11 cellular contexts compared by ENCODE assay signal in genomic region chr15:25859838-25860645, GRCh38. TPM values are rescaled to one million over a fixed set of nuclear protein-coding genes. Genes with fewer than 3 reads are reported as not detected.
DNase-seq lines count a peak whose midpoint lies in the region; FAIRE-seq and TF ChIP-seq lines count a peak whose summit lies in the region.
"Had no signal": no experiment of that assay in that cellular context is flagged by ENCODE, and none has a peak within 500 bp of the region (broad histone marks: within the 10 kb centered on the region; RNA-seq: fewer than 3 reads in every experiment).

No MANE protein-coding gene starts in this region.

- H4K12ac ChIP-seq in trophoblast cell (ENCODE audit: low read depth, low read length): no peak overlapping the region

- no peaks in the 10 kb centered on the region for H3K27me3 Mint-ChIP-seq in activated CD4-positive, alpha-beta T cell treated with anti-CD3 and anti-CD28 coated beads, Interleukin-2, amount 10 ng/mL, durations not matched to agents 7 days and 5 days

- H2AFZ ChIP-seq in trophoblast cell (ENCODE audit: insufficient read depth, low read length, poor library complexity): no peak overlapping the region
- H2AFZ ChIP-seq: hepatocyte had no signal

- no peaks in the 10 kb centered on the region for H3K79me1 ChIP-seq in trophoblast cell (ENCODE audit: low read length)

- peaks cover 25% of the 10 kb centered on the region for H3K4me1 ChIP-seq in effector memory CD4-positive, alpha-beta T cell (ENCODE audit: control insufficient read depth, insufficient read depth, low read length, poor library complexity, severe bottlenecking)
- H3K4me1 ChIP-seq in trophoblast cell (ENCODE audit: control insufficient read depth in 1 of 2, insufficient read depth in 2 of 2, low read length in 2 of 2): peaks cover 0 to 9% of the 10 kb centered on the region in 2 experiments

- no peak for FAIRE-seq in D721Med (lab: Jason Lieb, UNC)
- FAIRE-seq: G401.6 had no signal

- no peak overlapping the region for H2AK5ac ChIP-seq in trophoblast cell (ENCODE audit: low read length)

- no peak overlapping the region for H3K4ac ChIP-seq in trophoblast cell (ENCODE audit: low read depth, low read length)

- H3K79me2 ChIP-seq in trophoblast cell (ENCODE audit: control insufficient read depth, insufficient read depth, low read length, poor library complexity): no peaks in the 10 kb centered on the region
- H3K79me2 ChIP-seq: hepatocyte had no signal

- DNase-seq in activated CD4-positive, alpha-beta T cell treated with anti-CD3 and anti-CD28 coated beads, Interleukin-2, amount 10 ng/mL, durations not matched to agents 7 days and 5 days: peak; percentile 55
- peak in 1 of 3 donors; percentile 21 for DNase-seq in effector memory CD4-positive, alpha-beta T cell
- DNase-seq in trophoblast cell: no peak
- no peak for DNase-seq in CD1c-positive myeloid dendritic cell (ENCODE audit: extremely low spot score)
- DNase-seq in DMS153 treated with DMSO at 0.1 percent for 48 hours (lab: John Stamatoyannopoulos, UW; ENCODE audit: unreplicated experiment): no peak
- DNase-seq in NCI-H2107 treated with DMSO at 0.1 percent for 48 hours (lab: John Stamatoyannopoulos, UW; ENCODE audit: unreplicated experiment): no peak
- no peak for DNase-seq in D721Med (ENCODE audit: insufficient read length, low spot score)

- H3K9ac ChIP-seq in trophoblast cell (ENCODE audit: low read length): no peak overlapping the region

- no peak overlapping the region for H2BK120ac ChIP-seq in trophoblast cell (ENCODE audit: insufficient read depth, low read length, poor library complexity)

- no CpG with 5 or more reads among the region's 15 CpGs for WGBS in trophoblast cell (ENCODE audit: extremely low coverage, insufficient coverage, insufficient read length)

- peak overlapping the region; percentile 74 for H3K27ac ChIP-seq in C4-2B
- H3K27ac ChIP-seq in effector memory CD4-positive, alpha-beta T cell (ENCODE audit: insufficient read depth, low read length, poor library complexity, severe bottlenecking): peak overlapping the region; percentile 88
- no peak overlapping the region for H3K27ac ChIP-seq in trophoblast cell (ENCODE audit: low read depth, low read length)
- H3K27ac ChIP-seq: hepatocyte had no signal

- H2BK12ac ChIP-seq in trophoblast cell (ENCODE audit: low read length): no peak overlapping the region

- no peak overlapping the region for H3K18ac ChIP-seq in trophoblast cell (ENCODE audit: low read length)

- no peaks in the 10 kb centered on the region for H3K9me3 ChIP-seq in effector memory CD4-positive, alpha-beta T cell (ENCODE audit: control insufficient read depth, low read length)
- peaks cover 3% of the 10 kb centered on the region for H3K9me3 ChIP-seq in trophoblast cell (ENCODE audit: insufficient read depth, low read depth, low read length)

- H4K8ac ChIP-seq in trophoblast cell (ENCODE audit: low read depth, low read length): no peak overlapping the region

- peak overlapping the region; percentile 95 for H3K27ac Mint-ChIP-seq in activated CD4-positive, alpha-beta T cell treated with anti-CD3 and anti-CD28 coated beads, Interleukin-2, amount 10 ng/mL, durations not matched to agents 7 days and 5 days

- peaks cover 67% of the 10 kb centered on the region for H3K36me3 Mint-ChIP-seq in activated CD4-positive, alpha-beta T cell treated with anti-CD3 and anti-CD28 coated beads, Interleukin-2, amount 10 ng/mL, durations not matched to agents 7 days and 5 days (ENCODE audit: low read depth)

- H3K9me3 Mint-ChIP-seq in activated CD4-positive, alpha-beta T cell treated with anti-CD3 and anti-CD28 coated beads, Interleukin-2, amount 10 ng/mL, durations not matched to agents 7 days and 5 days: no peaks in the 10 kb centered on the region
- H3K9me3 Mint-ChIP-seq: IgD-negative memory B cell had no signal

- H3K4me3 Mint-ChIP-seq in activated CD4-positive, alpha-beta T cell treated with anti-CD3 and anti-CD28 coated beads, Interleukin-2, amount 10 ng/mL, durations not matched to agents 7 days and 5 days: peak overlapping the region; percentile 95

- peaks cover 5% of the 10 kb centered on the region for H3K36me3 ChIP-seq in effector memory CD4-positive, alpha-beta T cell (ENCODE audit: control insufficient read depth, insufficient read depth, low read length)
- no peaks in the 10 kb centered on the region for H3K36me3 ChIP-seq in trophoblast cell (ENCODE audit: control insufficient read depth in 1 of 2, insufficient read depth in 2 of 2, low read length in 2 of 2)

- H3K4me3 ChIP-seq in effector memory CD4-positive, alpha-beta T cell (ENCODE audit: insufficient read depth, low read depth, low read length, poor library complexity, severe bottlenecking): peak overlapping the region; percentile 81
- H3K4me3 ChIP-seq in trophoblast cell (ENCODE audit: low read depth, low read length): peak overlapping the region; percentile 16
- H3K4me3 ChIP-seq: hepatocyte had no signal

- H4K91ac ChIP-seq in trophoblast cell (ENCODE audit: low read depth, low read length): no peak overlapping the region

- TF ChIP-seq CTCF in C4-2B (conservative IDR thresholded peaks at IDR 0.05) (no peak), D721Med (IDR thresholded peaks at IDR 0.05; ENCODE audit: insufficient read depth, missing control alignments) (no peak)

- POLR2A ChIA-PET in activated CD4-positive, alpha-beta T cell treated with anti-CD3 and anti-CD28 coated beads, Interleukin-2, amount 10 ng/mL, durations not matched to agents 7 days and 5 days (lab: Charles Lee): interaction anchor here (0.6 to 0.9 kb wide), 2 partner anchors 10 to 99 kb away, joined by 3 read pairs; no protein-coding TSS in a partner anchor

- CTCF ChIA-PET in activated CD4-positive, alpha-beta T cell treated with anti-CD3 and anti-CD28 coated beads, Interleukin-2, amount 10 ng/mL, durations not matched to agents 7 days and 5 days (lab: Charles Lee): interaction anchor here (0.8 kb wide), 1 partner anchor 74 kb away, joined by 3 read pairs; no protein-coding TSS in a partner anchor

- H2BK5ac ChIP-seq in trophoblast cell (ENCODE audit: low read depth, low read length, poor library complexity): no peak overlapping the region

- no peak overlapping the region for H3K14ac ChIP-seq in trophoblast cell (ENCODE audit: low read length)

- H3K23ac ChIP-seq in trophoblast cell (ENCODE audit: low read length): no peak overlapping the region

- no peaks in the 10 kb centered on the region for H3K27me3 ChIP-seq in effector memory CD4-positive, alpha-beta T cell (replicated peaks; ENCODE audit: control insufficient read depth, insufficient read depth, low read length, poor library complexity, severe bottlenecking)
- peaks cover 33% of the 10 kb centered on the region for H3K27me3 ChIP-seq in trophoblast cell (ENCODE audit: insufficient read depth, low read length)

- H3K4me1 Mint-ChIP-seq in activated CD4-positive, alpha-beta T cell treated with anti-CD3 and anti-CD28 coated beads, Interleukin-2, amount 10 ng/mL, durations not matched to agents 7 days and 5 days: peaks cover 67% of the 10 kb centered on the region

- H3K4me2 ChIP-seq in trophoblast cell (ENCODE audit: low read length): no peak overlapping the region
- H3K4me2 ChIP-seq: hepatocyte had no signal

RNA-seq across cellular contexts. Expression of gene ATP10A, which starts 3.1 kb away (rescaled TPM):
- 10 to 100 TPM; 57.9 to 62.4 TPM for total RNA-seq in activated CD4-positive, alpha-beta T cell treated with anti-CD3 and anti-CD28 coated beads, Interleukin-2, amount 10 ng/mL, durations not matched to agents 7 days and 5 days
- 0.07 and 0.18 TPM in 2 replicates for polyA plus RNA-seq in trophoblast cell (2013)
